In the genomic region with DNA sequence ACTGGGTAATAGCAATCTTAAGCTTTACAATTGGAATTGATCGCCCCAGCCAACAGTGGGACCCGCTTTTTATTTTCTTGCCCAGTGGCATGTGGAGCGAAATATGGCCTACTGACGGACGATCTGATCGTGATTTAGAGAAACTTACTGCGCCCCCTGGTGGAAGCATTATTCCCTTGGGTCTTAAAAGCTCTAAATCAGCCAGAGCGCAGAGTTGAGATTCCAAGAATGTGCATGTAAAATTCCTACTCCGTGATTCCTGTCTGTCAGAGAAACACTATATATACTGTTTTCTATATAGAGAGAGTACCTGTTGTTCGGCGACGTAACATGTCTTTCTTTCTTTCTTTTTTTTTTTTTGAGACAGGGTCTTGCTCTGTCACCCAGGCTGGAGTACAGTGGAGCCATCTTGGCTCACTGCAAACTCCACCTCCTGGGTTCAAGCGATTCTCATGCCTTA, we compare ENCODE assay signal across 8 cellular contexts. TPM values are rescaled to one million over a fixed set of nuclear protein-coding genes. Genes with fewer than 3 reads are reported as not detected.
DNase-seq lines count a peak whose midpoint lies in the region; ATAC-seq and TF ChIP-seq lines count a peak whose summit lies in the region.

No MANE protein-coding gene starts in this region.

- peaks cover 11% of the 10 kb centered on the region for H3K4me1 Mint-ChIP-seq in activated T-helper 17 cell treated with anti-CD3 and anti-CD28 coated beads, Interleukin-2, amount 50 U/mL, for 72 hours

- DNase-seq in DMS114 treated with DMSO at 0.1 percent for 48 hours (lab: John Stamatoyannopoulos, UW; ENCODE audit: unreplicated experiment): peak; percentile 89
- peak; percentile 84 for DNase-seq in M059J (ENCODE audit: low read depth)
- DNase-seq in RPMI8226: peak; percentile 97
- peak; percentile 85 to 96 for DNase-seq in foreskin fibroblast
- peak; percentile 60 for DNase-seq in occipital lobe (lab: John Stamatoyannopoulos, UW)
- DNase-seq in superior temporal gyrus (ENCODE audit: extremely low spot score): peak; percentile 99

- H3K36me3 Mint-ChIP-seq in activated T-helper 17 cell treated with anti-CD3 and anti-CD28 coated beads, Interleukin-2, amount 50 U/mL, for 72 hours (ENCODE audit: low read depth): peaks cover 13% of the 10 kb centered on the region

- peak overlapping the region; percentile 72 for H3K27ac Mint-ChIP-seq in activated T-helper 17 cell treated with anti-CD3 and anti-CD28 coated beads, Interleukin-2, amount 50 U/mL, for 72 hours

- peak; percentile 68 for TF ChIP-seq CTCF in foreskin fibroblast (IDR thresholded peaks at IDR 0.05; ENCODE audit: low read depth, low read length)

- peak overlapping the region; percentile 56 for H3K4me3 Mint-ChIP-seq in activated T-helper 17 cell treated with anti-CD3 and anti-CD28 coated beads, Interleukin-2, amount 50 U/mL, for 72 hours

- peak; percentile 27 for ATAC-seq in activated T-helper 17 cell treated with anti-CD3 and anti-CD28 coated beads, Interleukin-2, amount 50 U/mL, for 72 hours (replicated peaks)
- no peak for ATAC-seq in HG02798 (IDR thresholded peaks at IDR 0.05; ENCODE audit: poor library complexity, unreplicated experiment)

- H3K4me3 ChIP-seq in foreskin fibroblast (ENCODE audit: low read depth in 1 of 2, low read length in 2 of 2): no peak overlapping the region

- no peaks in the 10 kb centered on the region for H3K9me3 Mint-ChIP-seq in activated T-helper 17 cell treated with anti-CD3 and anti-CD28 coated beads, Interleukin-2, amount 50 U/mL, for 72 hours

- no peaks in the 10 kb centered on the region for H3K27me3 Mint-ChIP-seq in activated T-helper 17 cell treated with anti-CD3 and anti-CD28 coated beads, Interleukin-2, amount 50 U/mL, for 72 hours

RNA-seq across cellular contexts. Expression of gene DPF2, which starts 3.7 kb away (rescaled TPM):
- 31.5 and 43.5 TPM in 2 replicates for total RNA-seq in M059J (2014; rRNA removed; shearing (Covaris generic))
- 10 to 100 TPM; 66.0 to 89.5 TPM for total RNA-seq in activated T-helper 17 cell treated with anti-CD3 and anti-CD28 coated beads, Interleukin-2, amount 50 U/mL, for 72 hours
- 21.7 TPM for total RNA-seq in occipital lobe

RNA-seq across cellular contexts. Expression of gene CDC42EP2, which starts 15.3 kb away (rescaled TPM):
- 0.07 and 1.6 TPM in 2 replicates for total RNA-seq in M059J (2014; rRNA removed; shearing (Covaris generic))
- 1 to 10 TPM in 1 of 2 donors, under 1 TPM in 1; 0.73 to 2.0 TPM for total RNA-seq in activated T-helper 17 cell treated with anti-CD3 and anti-CD28 coated beads, Interleukin-2, amount 50 U/mL, for 72 hours
- total RNA-seq in occipital lobe: 9.0 TPM

RNA-seq across cellular contexts. Expression of gene TIGD3, which starts 24.6 kb away (rescaled TPM):
- total RNA-seq in M059J (2014; rRNA removed; shearing (Covaris generic)): 1.7 TPM in 1 of 2 replicates, not detected in the other
- total RNA-seq in activated T-helper 17 cell treated with anti-CD3 and anti-CD28 coated beads, Interleukin-2, amount 50 U/mL, for 72 hours: 1 to 10 TPM in 1 of 2 donors, under 1 TPM in 1; 0.95 to 1.5 TPM
- 4.5 TPM for total RNA-seq in occipital lobe

RNA-seq across cellular contexts. Expression of gene SLC25A45, which starts 52.5 kb away (rescaled TPM):
- total RNA-seq in M059J (2014; rRNA removed; shearing (Covaris generic)): 1.1 and 2.5 TPM in 2 replicates
- 10 to 100 TPM; 18.0 to 20.1 TPM for total RNA-seq in activated T-helper 17 cell treated with anti-CD3 and anti-CD28 coated beads, Interleukin-2, amount 50 U/mL, for 72 hours
- 0.31 TPM for total RNA-seq in occipital lobe

RNA-seq across cellular contexts. Expression of gene FRMD8, which starts 56.5 kb away (rescaled TPM):
- total RNA-seq in M059J (2014; rRNA removed; shearing (Covaris generic)): 42.6 and 43.0 TPM in 2 replicates
- total RNA-seq in activated T-helper 17 cell treated with anti-CD3 and anti-CD28 coated beads, Interleukin-2, amount 50 U/mL, for 72 hours: 10 to 100 TPM; 49.6 to 52.1 TPM
- 9.2 TPM for total RNA-seq in occipital lobe
